ENCODE assay signal across 1 cellular context in genomic region chr19:4083677-4084546, GRCh38.
TF ChIP-seq lines count a peak whose summit lies in the region.

No MANE protein-coding gene starts in this region.

TF ChIP-seq in H1, 55 proteins besides CTCF, POLR2A, EP300 and RAD21 (continued from another document):
- no peak for TF ChIP-seq CHD7 (IDR thresholded peaks at IDR 0.05; ENCODE audit: insufficient replicate concordance, low read length)
